Comparison of ENCODE assay signal across 11 cellular contexts in genomic region chr13:103067751-103068563, GRCh38. TPM values are rescaled to one million over a fixed set of nuclear protein-coding genes. Genes with fewer than 3 reads are reported as not detected.
DNase-seq lines count a peak whose midpoint lies in the region; ATAC-seq and TF ChIP-seq lines count a peak whose summit lies in the region.
"Had no signal": no experiment of that assay in that cellular context is flagged by ENCODE, and none has a peak within 500 bp of the region (broad histone marks: within the 10 kb centered on the region; RNA-seq: fewer than 3 reads in every experiment).

No MANE protein-coding gene starts in this region.

- DNase-seq in cardiac muscle cell (ENCODE audit: low read depth in 1 of 2, low spot score in 1 of 2), result peak in 1 of 2 donors; percentile 34
- no peak for DNase-seq in Right ventricle myocardium inferior (ENCODE audit: missing footprints)
- no peak for DNase-seq in RWPE2 (ENCODE audit: low spot score)
- DNase-seq in upper lobe of right lung, result no peak
- no peak for DNase-seq in CD4-positive, alpha-beta memory T cell
- no peak for DNase-seq in RPMI8226
- DNase-seq in DMS79 (lab: John Stamatoyannopoulos, UW), result no peak
- DNase-seq: activated naive CD4-positive, alpha-beta T cell; T-helper 17 cell had no signal

- H3K36me3 ChIP-seq in cardiac muscle cell (no peaks in the 10 kb centered on the region), RWPE2 (ENCODE audit: low read depth) (no peaks in the 10 kb centered on the region), upper lobe of right lung (no peaks in the 10 kb centered on the region)
- no peaks in the 10 kb centered on the region for H3K36me3 ChIP-seq in CD4-positive, alpha-beta memory T cell (ENCODE audit: insufficient read depth, low read length)

- no peaks in the 10 kb centered on the region for H3K9me3 ChIP-seq in cardiac muscle cell (ENCODE audit: low read depth)
- no peaks in the 10 kb centered on the region for H3K9me3 ChIP-seq in RWPE2 (ENCODE audit: severe bottlenecking)
- no peaks in the 10 kb centered on the region for H3K9me3 ChIP-seq in upper lobe of right lung
- no peaks in the 10 kb centered on the region for H3K9me3 ChIP-seq in CD4-positive, alpha-beta memory T cell (ENCODE audit: control insufficient read depth in 1 of 2, low read length in 2 of 2)

- peak overlapping the region in 1 of 7 donors; percentile 27 for H3K27ac Mint-ChIP-seq in CD4-positive, alpha-beta memory T cell
- H3K27ac Mint-ChIP-seq: T-helper 17 cell had no signal

- CTCF ChIA-PET in CD4-positive, alpha-beta memory T cell (lab: Charles Lee; ENCODE audit: partially characterized antibody), result no interaction called here

- H3K4me3 Mint-ChIP-seq in CD4-positive, alpha-beta memory T cell, result no peak overlapping the region
- H3K4me3 Mint-ChIP-seq: T-helper 17 cell had no signal

- H3K4me1 ChIP-seq in cardiac muscle cell (ENCODE audit: low read depth) (peaks cover 6% of the 10 kb centered on the region), RWPE2 (ENCODE audit: insufficient read depth, poor library complexity, severe bottlenecking) (no peaks in the 10 kb centered on the region), upper lobe of right lung (no peaks in the 10 kb centered on the region)
- H3K4me1 ChIP-seq in CD4-positive, alpha-beta memory T cell (ENCODE audit: insufficient read depth, low read length), result no peaks in the 10 kb centered on the region

- H3K9me3 Mint-ChIP-seq in CD4-positive, alpha-beta memory T cell, result peaks cover 0 to 3% (median 0%) of the 10 kb centered on the region in 8 donors

- ATAC-seq in Right ventricle myocardium inferior (no peak), HG02938 (IDR thresholded peaks at IDR 0.05; ENCODE audit: unreplicated experiment) (peak; percentile 63), RWPE2 (ENCODE audit: low read depth) (peak; percentile 75), upper lobe of right lung (peak; percentile 30)
- ATAC-seq: T-helper 17 cell had no signal

- H3K4me3 ChIP-seq in cardiac muscle cell (no peak overlapping the region), RWPE2 (ENCODE audit: severe bottlenecking) (no peak overlapping the region), upper lobe of right lung (no peak overlapping the region)
- H3K4me3 ChIP-seq in CD4-positive, alpha-beta memory T cell (ENCODE audit: low read length in 2 of 2), result no peak overlapping the region

- intact Hi-C loops in Right ventricle myocardium inferior (cut with DNase I), result no loop called here
- intact Hi-C loops in upper lobe of right lung (cut with DNase I), result no loop called here
- intact Hi-C loops in CD4-positive, alpha-beta memory T cell (cut with micrococcal nuclease), result no loop called here

- H3K4me1 Mint-ChIP-seq in CD4-positive, alpha-beta memory T cell, result no peaks in the 10 kb centered on the region
- H3K4me1 Mint-ChIP-seq: T-helper 17 cell had no signal

- POLR2A ChIA-PET in CD4-positive, alpha-beta memory T cell (lab: Charles Lee; ENCODE audit: partially characterized antibody), result no interaction called here

- H3K27me3 Mint-ChIP-seq in CD4-positive, alpha-beta memory T cell, result no peaks in the 10 kb centered on the region
- H3K27me3 Mint-ChIP-seq: T-helper 17 cell had no signal

- TF ChIP-seq CTCF in cardiac muscle cell (IDR thresholded peaks at IDR 0.05; ENCODE audit: low read depth, low read length) (no peak), RWPE2 (IDR thresholded peaks at IDR 0.05; ENCODE audit: poor library complexity, severe bottlenecking) (peak; percentile 35), upper lobe of right lung (IDR thresholded peaks at IDR 0.05) (no peak)

- no peaks in the 10 kb centered on the region for H3K36me3 Mint-ChIP-seq in CD4-positive, alpha-beta memory T cell

- H3K27me3 ChIP-seq in cardiac muscle cell (no peaks in the 10 kb centered on the region), RWPE2 (ENCODE audit: insufficient read depth, poor library complexity, severe bottlenecking) (no peaks in the 10 kb centered on the region), upper lobe of right lung (no peaks in the 10 kb centered on the region)
- no peaks in the 10 kb centered on the region for H3K27me3 ChIP-seq in CD4-positive, alpha-beta memory T cell (ENCODE audit: insufficient read depth, low read length)

- H3K27ac ChIP-seq in cardiac muscle cell (peak overlapping the region; percentile 49), RWPE2 (ENCODE audit: poor library complexity, severe bottlenecking) (no peak overlapping the region), upper lobe of right lung (no peak overlapping the region)
- no peak overlapping the region for H3K27ac ChIP-seq in CD4-positive, alpha-beta memory T cell (ENCODE audit: low read depth, low read length)

RNA-seq across cellular contexts. Expression of gene SLC10A2, which starts 1.7 kb away (rescaled TPM):
- not detected in 2 replicates for total RNA-seq in cardiac muscle cell
- polyA plus RNA-seq in cardiac muscle cell, result not detected in 2 replicates
- total RNA-seq in Right ventricle myocardium inferior, result not detected
- not detected for total RNA-seq in upper lobe of right lung
- total RNA-seq in CD4-positive, alpha-beta memory T cell, result not detected
- polyA plus RNA-seq in CD4-positive, alpha-beta memory T cell, result not detected
- total RNA-seq: endothelial cell of umbilical vein, T-helper 17 cell had no signal
- polyA plus RNA-seq: endothelial cell of umbilical vein had no signal
